ENCODE assay signal across 32 cellular contexts in genomic region chr17:53227101-53227500, GRCh38.
"Had no signal": no experiment of that assay in that cellular context is flagged by ENCODE, and none has a peak within 500 bp of the region (broad histone marks: within the 10 kb centered on the region; RNA-seq: fewer than 3 reads in every experiment).

No MANE protein-coding gene starts in this region.

- H3K9me3 ChIP-seq: adrenal gland, body of pancreas had no signal

- H3K27me3 ChIP-seq: adrenal gland, body of pancreas, dorsolateral prefrontal cortex, esophagus muscularis mucosa had no signal

- H3K27ac ChIP-seq: adrenal gland, body of pancreas, dorsolateral prefrontal cortex, esophagus muscularis mucosa, WERI-Rb-1 had no signal

- ATAC-seq: activated CD4-positive, CD25-positive, alpha-beta regulatory T cell treated with anti-CD3 and anti-CD28 coated beads, Interleukin-2, amount 50 U/mL, for 24 hours; activated CD8-positive, alpha-beta memory T cell treated with anti-CD3 and anti-CD28 coated beads, Interleukin-2, amount 10 ng/mL, durations not matched to agents 7 days and 5 days; activated CD8-positive, alpha-beta T cell treated with anti-CD3 and anti-CD28 coated beads, Interleukin-2, amount 10 ng/mL, durations not matched to agents 7 days and 5 days; activated naive CD8-positive, alpha-beta T cell treated with anti-CD3 and anti-CD28 coated beads, Interleukin-2, amount 50 U/mL, for 24 hours; body of pancreas; T-helper 17 cell had no signal

- H3K4me3 ChIP-seq: adrenal gland, body of pancreas, dorsolateral prefrontal cortex, esophagus muscularis mucosa had no signal

- DNase-seq: activated B cell treated with CpG ODN at 0.5 μM for 24 hours; activated CD4-positive, alpha-beta T cell treated with anti-CD3 and anti-CD28 coated beads for 48 hours; activated CD4-positive, alpha-beta T cell treated with anti-CD3 and anti-CD28 coated beads, Interleukin-2, amount 50 U/mL, for 1 hour; activated CD4-positive, alpha-beta T cell treated with anti-CD3 and anti-CD28 coated beads, Interleukin-2, amount 50 U/mL, for 48 hours; activated CD8-positive, alpha-beta memory T cell treated with anti-CD3 and anti-CD28 coated beads, Interleukin-2, amount 10 ng/mL, durations not matched to agents 7 days and 5 days; activated CD8-positive, alpha-beta memory T cell treated with anti-CD3 and anti-CD28 coated beads, Interleukin-2, amount 50 U/mL, for 4 hours; activated CD8-positive, alpha-beta T cell treated with anti-CD3 and anti-CD28 coated beads, Interleukin-2, amount 10 ng/mL, durations not matched to agents 7 days and 5 days; activated effector memory CD4-positive, alpha-beta T cell treated with anti-CD3 and anti-CD28 coated beads, Interleukin-2, amount 50 U/mL, for 16 hours; activated naive CD4-positive, alpha-beta T cell treated with anti-CD3 and anti-CD28 coated beads for 36 hours; activated naive CD8-positive, alpha-beta T cell treated with anti-CD3 and anti-CD28 coated beads for 36 hours; activated naive CD8-positive, alpha-beta T cell treated with anti-CD3 and anti-CD28 coated beads, Interleukin-2, amount 50 U/mL, for 24 hours; activated T-cell treated with anti-CD3 and anti-CD28 coated beads, Interleukin-2, amount 50 U/mL, for 1 hour; activated T-cell treated with anti-CD3 and anti-CD28 coated beads, Interleukin-2, amount 50 U/mL, for 48 hours; adrenal gland; amygdala; aorta; body of pancreas; caudate nucleus; cortex of kidney; dorsolateral prefrontal cortex; effector memory CD4-positive, alpha-beta T cell; endodermal cell; erythroblast; foreskin melanocyte; head of caudate nucleus; T-helper 1 cell; T-helper 17 cell; T1000; WERI-Rb-1 had no signal

- H3K4me1 ChIP-seq: adrenal gland, body of pancreas, esophagus muscularis mucosa had no signal

- FAIRE-seq: colon had no signal

- H3K36me3 ChIP-seq: adrenal gland, esophagus muscularis mucosa, WERI-Rb-1 had no signal
